Comparison of ENCODE assay signal across 17 cellular contexts in genomic region chr4:75954811-75955210, GRCh38. TPM values are rescaled to one million over a fixed set of nuclear protein-coding genes. Genes with fewer than 3 reads are reported as not detected.
"Had no signal": no experiment of that assay in that cellular context is flagged by ENCODE, and none has a peak within 500 bp of the region (broad histone marks: within the 10 kb centered on the region; RNA-seq: fewer than 3 reads in every experiment).

No MANE protein-coding gene starts in this region.

RNA-seq across cellular contexts. Expression of gene CXCL9, which starts 52.5 kb away (rescaled TPM):
- total RNA-seq: naive thymus-derived CD8-positive, alpha-beta T cell; neural crest cell; osteocyte; pulmonary artery endothelial cell; temporal lobe had no signal

RNA-seq across cellular contexts. Expression of gene PPEF2, which starts 52.6 kb away (rescaled TPM):
- total RNA-seq: natural killer cell treated with Interleukin-12 subunit alpha and Interleukin-12 subunit beta and Interleukin-15 and Interleukin-18, amount 100 ng/mL, for 72 hours; omental fat pad; osteocyte; pancreas; posterior vena cava; prostate gland; pulmonary artery endothelial cell; right atrium auricular region; skeletal muscle tissue; stomach; thyroid gland; upper lobe of left lung; ureter; vagina had no signal
